ENCODE assay signal across 28 cellular contexts in genomic region chr3:73653877-73654276, GRCh38. TPM values are rescaled to one million over a fixed set of nuclear protein-coding genes. Genes with fewer than 3 reads are reported as not detected.
DNase-seq lines count a peak whose midpoint lies in the region; ATAC-seq, FAIRE-seq and TF ChIP-seq lines count a peak whose summit lies in the region.
"Had no signal": no experiment of that assay in that cellular context is flagged by ENCODE, and none has a peak within 500 bp of the region (broad histone marks: within the 10 kb centered on the region; RNA-seq: fewer than 3 reads in every experiment).

No MANE protein-coding gene starts in this region.

- H3K4me3 ChIP-seq in breast epithelium (no peak overlapping the region), astrocyte (ENCODE audit: insufficient read depth, low read depth, low read length) (no peak overlapping the region)
- H3K4me3 ChIP-seq: colonic mucosa, left ventricle myocardium inferior, prostate gland, thoracic aorta, uterus had no signal

- intact Hi-C loops in MCF 10A (cut with micrococcal nuclease) (no loop called here), breast epithelium (cut with DNase I; ENCODE audit: low total_unique reads) (no loop called here)

- no peak for ATAC-seq in HG02763 (IDR thresholded peaks at IDR 0.05; ENCODE audit: unreplicated experiment)
- ATAC-seq: effector memory CD8-positive, alpha-beta T cell; stimulated activated naive CD8-positive, alpha-beta T cell treated with anti-CD3 and anti-CD28 coated beads, Interleukin-15, Interleukin-2, amounts not matched to agents 100 U/mL and 50 U/mL, for 24 hours had no signal

- POLR2A ChIA-PET in MCF 10A (lab: Yijun Ruan, JAX): no interaction called here

- H3K36me3 Mint-ChIP-seq in MCF 10A (ENCODE audit: insufficient read depth, unreplicated experiment) (no peaks in the 10 kb centered on the region), astrocyte (ENCODE audit: low read depth, unreplicated experiment) (no peaks in the 10 kb centered on the region)

- H3K9me3 Mint-ChIP-seq in MCF 10A (ENCODE audit: unreplicated experiment) (no peaks in the 10 kb centered on the region), astrocyte (ENCODE audit: unreplicated experiment) (no peaks in the 10 kb centered on the region)

- H3K4me3 Mint-ChIP-seq in MCF 10A (ENCODE audit: unreplicated experiment): no peak overlapping the region
- H3K4me3 Mint-ChIP-seq in astrocyte (ENCODE audit: unreplicated experiment): no peak overlapping the region
- H3K4me3 Mint-ChIP-seq: effector memory CD8-positive, alpha-beta T cell had no signal

- H3K27me3 ChIP-seq in breast epithelium (no peaks in the 10 kb centered on the region), astrocyte (ENCODE audit: insufficient read depth, low read length) (no peaks in the 10 kb centered on the region)
- H3K27me3 ChIP-seq: colonic mucosa, uterus had no signal

- H3K9me3 ChIP-seq in breast epithelium: no peaks in the 10 kb centered on the region
- H3K9me3 ChIP-seq in astrocyte (ENCODE audit: insufficient read depth, low read depth, low read length): no peaks in the 10 kb centered on the region
- H3K9me3 ChIP-seq: colonic mucosa, left ventricle myocardium inferior, prostate gland, thoracic aorta, uterus had no signal

- H3K27ac Mint-ChIP-seq in MCF 10A (ENCODE audit: low read depth, unreplicated experiment): no peak overlapping the region
- H3K27ac Mint-ChIP-seq in astrocyte (ENCODE audit: unreplicated experiment): no peak overlapping the region
- H3K27ac Mint-ChIP-seq: effector memory CD8-positive, alpha-beta T cell had no signal

- H3K36me3 ChIP-seq in breast epithelium (no peaks in the 10 kb centered on the region), astrocyte (ENCODE audit: insufficient read depth, low read length) (no peaks in the 10 kb centered on the region)
- H3K36me3 ChIP-seq: colonic mucosa, left ventricle myocardium inferior, prostate gland, thoracic aorta, uterus had no signal

- H3K4me2 ChIP-seq in astrocyte (ENCODE audit: low read length): no peak overlapping the region

- no peaks in the 10 kb centered on the region for H4K20me1 ChIP-seq in astrocyte (ENCODE audit: insufficient read depth, low read length)

- TF ChIP-seq CTCF in MCF 10A (IDR thresholded peaks at IDR 0.05; ENCODE audit: unreplicated experiment): no peak
- TF ChIP-seq CTCF in breast epithelium (IDR thresholded peaks at IDR 0.05): no peak
- no peak for TF ChIP-seq CTCF in astrocyte (IDR thresholded peaks at IDR 0.05; ENCODE audit: insufficient read depth, low read depth, low read length)

- TF ChIP-seq POLR2A in breast epithelium (IDR thresholded peaks at IDR 0.05): no peak

- H3K9ac ChIP-seq in astrocyte (ENCODE audit: low read length): no peak overlapping the region

- H3K4me1 ChIP-seq in breast epithelium (no peaks in the 10 kb centered on the region), astrocyte (ENCODE audit: insufficient read depth, low read length) (peaks cover 17% of the 10 kb centered on the region)
- H3K4me1 ChIP-seq: colonic mucosa, left ventricle myocardium inferior, prostate gland had no signal

- no peaks in the 10 kb centered on the region for H3K27me3 Mint-ChIP-seq in MCF 10A (ENCODE audit: insufficient read depth, unreplicated experiment)
- H3K27me3 Mint-ChIP-seq in astrocyte (ENCODE audit: low read depth, unreplicated experiment): no peaks in the 10 kb centered on the region
- H3K27me3 Mint-ChIP-seq: effector memory CD8-positive, alpha-beta T cell had no signal

- CTCF ChIA-PET in MCF 10A (lab: Yijun Ruan, JAX): no interaction called here

- no peak overlapping the region for H2AFZ ChIP-seq in astrocyte (ENCODE audit: low read depth, low read length)

- peak; percentile 87 for FAIRE-seq in astrocyte (lab: Jason Lieb, UNC)

- H3K27ac ChIP-seq in breast epithelium: no peak overlapping the region
- H3K27ac ChIP-seq in astrocyte (ENCODE audit: low read depth, low read length): no peak overlapping the region
- H3K27ac ChIP-seq: colonic mucosa, left ventricle myocardium inferior, prostate gland, thoracic aorta, uterus, VCaP had no signal

- H3K79me2 ChIP-seq in astrocyte (ENCODE audit: insufficient read depth, low read length): no peaks in the 10 kb centered on the region

- peaks cover 5% of the 10 kb centered on the region for H3K4me1 Mint-ChIP-seq in MCF 10A (ENCODE audit: insufficient read depth, unreplicated experiment)
- H3K4me1 Mint-ChIP-seq in astrocyte (ENCODE audit: low read depth, unreplicated experiment): peaks cover 15% of the 10 kb centered on the region

- BruUV-seq in MCF 10A (replicated peaks; lab: Mats Ljungman, UMichigan): no TSS peak

- peak; percentile 30 for DNase-seq in MCF 10A (ENCODE audit: unreplicated experiment)
- DNase-seq in breast epithelium (ENCODE audit: low spot score in 2 of 2): no peak
- peak; percentile 20 for DNase-seq in astrocyte (ENCODE audit: low read depth)
- peak; percentile 64 for DNase-seq in fibroblast of peridontal ligament (ENCODE audit: extremely low read depth)
- DNase-seq in NCI-H1092 treated with DMSO at 0.1 percent for 48 hours (lab: John Stamatoyannopoulos, UW): no peak
- no peak for DNase-seq in NCI-H226
- DNase-seq in activated gamma-delta T cell (lab: John Stamatoyannopoulos, UW): no peak
- DNase-seq: 8988T; activated CD4-positive, alpha-beta T cell treated with anti-CD3 and anti-CD28 coated beads for 48 hours; activated CD8-positive, alpha-beta memory T cell treated with anti-CD3 and anti-CD28 coated beads for 24 hours; activated gamma-delta T cell treated with Interleukin-2 at 50 U/mL for 16 hours; activated T-cell treated with anti-CD3 and anti-CD28 coated beads, Interleukin-2, amount 50 U/mL, for 1 hour; colonic mucosa; effector memory CD8-positive, alpha-beta T cell; erythroblast; GDM1; GOT3; islet precursor cell; left ventricle myocardium inferior; NCI-H1092; NCI-H526; SHP77; stimulated activated naive CD8-positive, alpha-beta T cell treated with anti-CD3 and anti-CD28 coated beads, Interleukin-15, Interleukin-2, amounts not matched to agents 100 U/mL and 50 U/mL, for 24 hours; uterus had no signal

RNA-seq across cellular contexts. Expression of gene PDZRN3, which starts 29.1 kb away (rescaled TPM):
- total RNA-seq in MCF 10A (2022) (not detected in 2 replicates), breast epithelium (10 to 100 TPM; 36.0 to 79.6 (median 37.6) TPM), astrocyte (19.8 and 25.2 TPM in 2 replicates)

Comparison
In these comparisons a context has a peak if more than half of its experiments do, and no peak if none do; other contexts are left out.
1. DNase-seq: peak in MCF 10A (single experiment), astrocyte (single experiment) and fibroblast of peridontal ligament (single experiment); none in breast epithelium (0 of 2), NCI-H1092 treated with DMSO at 0.1 percent for 48 hours (single experiment), NCI-H226 (single experiment) and activated gamma-delta T cell (single experiment).
2. RNA of gene PDZRN3, which starts 29.1 kb away (total RNA-seq): 36.0 to 79.6 TPM in breast epithelium and 19.8 to 25.2 TPM in astrocyte; not detected in MCF 10A; every median in the first group is over 10 times any median in the second.